ENCODE assay signal across 8 cellular contexts in the genomic region with DNA sequence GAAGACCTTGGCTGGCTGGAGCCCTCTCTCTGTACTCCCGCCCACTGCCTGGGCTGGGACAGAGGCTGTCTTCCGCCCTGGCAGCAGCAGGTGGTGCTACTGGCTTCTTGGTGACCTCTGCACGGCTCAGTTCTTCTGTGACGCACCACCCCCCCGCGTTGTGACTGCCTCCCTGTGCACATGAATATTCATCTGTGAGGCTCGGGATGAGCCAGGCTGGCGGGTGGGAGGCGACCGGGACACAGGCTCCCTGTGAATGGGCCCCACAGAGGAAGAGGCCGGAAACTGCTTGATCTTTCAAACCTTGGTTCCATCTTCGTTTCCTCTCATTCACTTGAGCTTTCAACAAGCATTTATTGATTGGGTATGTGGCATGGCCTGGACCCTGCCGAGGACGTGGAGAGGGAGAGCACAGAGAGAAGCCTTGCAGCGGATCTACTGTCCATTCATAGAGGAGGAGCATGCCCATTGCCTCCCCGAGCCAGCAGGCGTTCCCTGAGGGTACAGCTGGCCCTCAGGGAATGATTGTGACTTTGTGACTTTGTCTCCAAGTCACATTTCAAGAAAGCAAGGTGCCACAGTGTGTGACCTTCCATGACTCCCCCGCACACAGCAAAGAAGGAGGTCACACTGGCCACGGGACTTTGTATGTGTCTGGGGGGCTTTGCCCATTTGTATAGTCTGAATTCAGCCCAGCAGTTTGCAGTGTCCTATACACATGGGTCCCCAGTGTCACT. TPM values are rescaled to one million over a fixed set of nuclear protein-coding genes. Genes with fewer than 3 reads are reported as not detected.
DNase-seq lines count a peak whose midpoint lies in the region; ATAC-seq and TF ChIP-seq lines count a peak whose summit lies in the region.

No MANE protein-coding gene starts in this region.

- H3K4me1 Mint-ChIP-seq in chondrocyte (ENCODE audit: low read depth) = peaks cover 11% of the 10 kb centered on the region
- no peaks in the 10 kb centered on the region for H3K4me1 Mint-ChIP-seq in T-cell

- CTCF ChIA-PET in T-cell (lab: Charles Lee) = no interaction called here

- H3K9me3 Mint-ChIP-seq in chondrocyte (ENCODE audit: low read depth) (no peaks in the 10 kb centered on the region), T-cell (no peaks in the 10 kb centered on the region)

- peak overlapping the region; percentile 49 for H3K27ac Mint-ChIP-seq in chondrocyte (ENCODE audit: unreplicated experiment)
- no peak overlapping the region for H3K27ac Mint-ChIP-seq in T-cell

- peaks cover 13% of the 10 kb centered on the region for H3K36me3 Mint-ChIP-seq in chondrocyte (ENCODE audit: low read depth)
- H3K36me3 Mint-ChIP-seq in T-cell = peaks cover 25% of the 10 kb centered on the region

- H3K4me3 Mint-ChIP-seq in chondrocyte (ENCODE audit: unreplicated experiment) = no peak overlapping the region
- no peak overlapping the region for H3K4me3 Mint-ChIP-seq in T-cell

- peak; percentile 66 for TF ChIP-seq CTCF in chondrocyte (IDR thresholded peaks at IDR 0.05)

- peak overlapping the region; percentile 90 for H3K27ac ChIP-seq in temporal lobe (ENCODE audit: low read depth, low read length)

- H3K27me3 Mint-ChIP-seq in chondrocyte (ENCODE audit: low read depth) (no peaks in the 10 kb centered on the region), T-cell (peaks cover 4 to 17% of the 10 kb centered on the region in 2 donors)

- ATAC-seq in GM18907 (IDR thresholded peaks at IDR 0.05; ENCODE audit: unreplicated experiment) (peak; percentile 63), left lobe of liver (peak; percentile 95), HG02840 (IDR thresholded peaks at IDR 0.05; ENCODE audit: low FRiP score, unreplicated experiment) (no peak), T-cell (replicated peaks in 1 of 4) (no peak)

- POLR2A ChIA-PET in T-cell (lab: Charles Lee) = no interaction called here

- DNase-seq in NCI-H146 (lab: John Stamatoyannopoulos, UW) (peak; percentile 80), chondrocyte (ENCODE audit: low spot score) (no peak), left lobe of liver (ENCODE audit: low spot score) (peak; percentile 94), NCI-H774 (lab: John Stamatoyannopoulos, UW) (no peak), T-cell (no peak)

RNA-seq across cellular contexts. Expression of gene B9D1, which starts 45.0 kb away (rescaled TPM):
- total RNA-seq in chondrocyte (9.4 to 22.0 TPM (median 9.9 TPM) in 3 replicates), left lobe of liver (3.0 TPM), temporal lobe (7.9 TPM), T-cell (1 to 10 TPM; 1.2 to 2.5 (median 2.1) TPM)

Comparison
In these comparisons a context has a peak if more than half of its experiments do, and no peak if none do; other contexts are left out.
1. ATAC-seq: peak in GM18907 (single experiment) and left lobe of liver (single experiment); none in HG02840 (single experiment) and T-cell (0 of 4).
2. DNase-seq: peak in NCI-H146 (single experiment) and left lobe of liver (single experiment); none in chondrocyte (single experiment), NCI-H774 (single experiment) and T-cell (0 of 34).